8 cellular contexts compared by ENCODE assay signal in genomic region chr1:160376525-160377131, GRCh38. TPM values are rescaled to one million over a fixed set of nuclear protein-coding genes. Genes with fewer than 3 reads are reported as not detected.
DNase-seq lines count a peak whose midpoint lies in the region; ATAC-seq lines count a peak whose summit lies in the region.

No MANE protein-coding gene starts in this region.

- H3K9me3 ChIP-seq in HAP-1 = no peaks in the 10 kb centered on the region
- no peaks in the 10 kb centered on the region for H3K9me3 ChIP-seq in aorta (ENCODE audit: control insufficient read depth, low read length)

- H3K4me3 ChIP-seq in HAP-1 (no peak overlapping the region), aorta (ENCODE audit: low read length in 2 of 2) (no peak overlapping the region)

- intact Hi-C loops in aorta (cut with DNase I) = no loop called here

- ATAC-seq in esophagus mucosa (peak; percentile 58), aorta (ENCODE audit: low FRiP score) (peak; percentile 77), HG03139 (IDR thresholded peaks at IDR 0.05; ENCODE audit: unreplicated experiment) (no peak)

- peaks cover 12% of the 10 kb centered on the region for H3K4me1 ChIP-seq in HAP-1
- H3K4me1 ChIP-seq in aorta (ENCODE audit: control insufficient read depth in 1 of 2, insufficient read depth in 2 of 2, low read length in 2 of 2) = no peaks in the 10 kb centered on the region

- peaks cover 14% of the 10 kb centered on the region for H3K4me1 Mint-ChIP-seq in T-helper 2 cell treated with Interferon-gamma antibody and Interleukin-4, amounts not matched to agents 5 μg/mL and 100 μg/mL, for 36 hours (ENCODE audit: low read depth)

- peak overlapping the region; percentile 27 for H3K4me3 Mint-ChIP-seq in T-helper 2 cell treated with Interferon-gamma antibody and Interleukin-4, amounts not matched to agents 5 μg/mL and 100 μg/mL, for 36 hours

- DNase-seq in DMS79 treated with DMSO at 0.1 percent for 48 hours (lab: John Stamatoyannopoulos, UW) (peak; percentile 77), HAP-1 (ENCODE audit: low spot score in 2 of 2) (peak; percentile 63 to 84), NCI-H187 treated with DMSO at 0.1 percent for 48 hours (lab: John Stamatoyannopoulos, UW) (peak; percentile 72), midbrain (lab: John Stamatoyannopoulos, UW) (peak; percentile 79), aorta (no peak)
- peak; percentile 27 for DNase-seq in T-helper 2 cell treated with Interferon-gamma antibody and Interleukin-4, amounts not matched to agents 5 μg/mL and 100 μg/mL, for 36 hours (ENCODE audit: low spot score)

- no peaks in the 10 kb centered on the region for H3K36me3 Mint-ChIP-seq in T-helper 2 cell treated with Interferon-gamma antibody and Interleukin-4, amounts not matched to agents 5 μg/mL and 100 μg/mL, for 36 hours (ENCODE audit: low read depth)

- 16 to 17% methylated on average over 5 of the region's 5 CpGs for WGBS in aorta, 2 donors

- H3K27me3 ChIP-seq in HAP-1 (ENCODE audit: low read depth) (no peaks in the 10 kb centered on the region), aorta (ENCODE audit: control insufficient read depth in 1 of 2, insufficient read depth in 2 of 2, low read length in 1 of 2) (no peaks in the 10 kb centered on the region)

- in situ Hi-C loops in HAP-1 (cut with MboI; ENCODE audit: low sequenced_read_pairs) = loop anchor here (5.0 kb wide), 1 partner anchor 269 kb away; no protein-coding TSS in a partner anchor

- H3K27ac ChIP-seq in aorta (ENCODE audit: low read depth in 1 of 2, low read length in 2 of 2) = no peak overlapping the region

- H3K36me3 ChIP-seq in HAP-1 (replicated peaks) = no peaks in the 10 kb centered on the region
- no peaks in the 10 kb centered on the region for H3K36me3 ChIP-seq in aorta (ENCODE audit: control insufficient read depth in 1 of 2, insufficient read depth in 2 of 2, low read length in 1 of 2)

- peaks cover 10% of the 10 kb centered on the region for H3K27me3 Mint-ChIP-seq in T-helper 2 cell treated with Interferon-gamma antibody and Interleukin-4, amounts not matched to agents 5 μg/mL and 100 μg/mL, for 36 hours (ENCODE audit: low read depth)

- no peak overlapping the region for H3K27ac Mint-ChIP-seq in T-helper 2 cell treated with Interferon-gamma antibody and Interleukin-4, amounts not matched to agents 5 μg/mL and 100 μg/mL, for 36 hours

- H3K9me3 Mint-ChIP-seq in T-helper 2 cell treated with Interferon-gamma antibody and Interleukin-4, amounts not matched to agents 5 μg/mL and 100 μg/mL, for 36 hours = no peaks in the 10 kb centered on the region

RNA-seq across cellular contexts. Expression of gene NHLH1, which starts 9.8 kb away (rescaled TPM):
- 0.08 TPM for total RNA-seq in esophagus mucosa
- total RNA-seq in aorta = under 1 TPM; 0.13 to 0.24 TPM
- polyA plus RNA-seq in aorta = not detected

RNA-seq across cellular contexts. Expression of gene VANGL2, which starts 23.7 kb away (rescaled TPM):
- total RNA-seq in esophagus mucosa = 12.3 TPM
- 1 to 10 TPM; 1.3 to 4.4 TPM for total RNA-seq in aorta
- under 1 TPM; 0.26 to 0.50 TPM for polyA plus RNA-seq in aorta

RNA-seq across cellular contexts. Expression of gene NCSTN, which starts 33.4 kb away (rescaled TPM):
- total RNA-seq in esophagus mucosa = 60.1 TPM
- 10 to 100 TPM; 56.4 to 67.3 TPM for total RNA-seq in aorta
- 10 to 100 TPM; 17.0 to 49.7 TPM for polyA plus RNA-seq in aorta

RNA-seq across cellular contexts. Expression of gene COPA, which starts 33.6 kb away (rescaled TPM):
- total RNA-seq in esophagus mucosa (93.9 TPM), aorta (100 to 1,000 TPM; 174 to 193 TPM)
- 10 to 100 TPM; 44.5 to 91.6 TPM for polyA plus RNA-seq in aorta

Comparison
In these comparisons a context has a peak if more than half of its experiments do, and no peak if none do; other contexts are left out.
1. DNase-seq: peak in DMS79 treated with DMSO at 0.1 percent for 48 hours (single experiment), HAP-1 (2 of 2), NCI-H187 treated with DMSO at 0.1 percent for 48 hours (single experiment), T-helper 2 cell treated with Interferon-gamma antibody and Interleukin-4, amounts not matched to agents 5 μg/mL and 100 μg/mL, for 36 hours (single experiment) and midbrain (single experiment); none in aorta (0 of 2).